9 cellular contexts compared by ENCODE assay signal in the genomic region with DNA sequence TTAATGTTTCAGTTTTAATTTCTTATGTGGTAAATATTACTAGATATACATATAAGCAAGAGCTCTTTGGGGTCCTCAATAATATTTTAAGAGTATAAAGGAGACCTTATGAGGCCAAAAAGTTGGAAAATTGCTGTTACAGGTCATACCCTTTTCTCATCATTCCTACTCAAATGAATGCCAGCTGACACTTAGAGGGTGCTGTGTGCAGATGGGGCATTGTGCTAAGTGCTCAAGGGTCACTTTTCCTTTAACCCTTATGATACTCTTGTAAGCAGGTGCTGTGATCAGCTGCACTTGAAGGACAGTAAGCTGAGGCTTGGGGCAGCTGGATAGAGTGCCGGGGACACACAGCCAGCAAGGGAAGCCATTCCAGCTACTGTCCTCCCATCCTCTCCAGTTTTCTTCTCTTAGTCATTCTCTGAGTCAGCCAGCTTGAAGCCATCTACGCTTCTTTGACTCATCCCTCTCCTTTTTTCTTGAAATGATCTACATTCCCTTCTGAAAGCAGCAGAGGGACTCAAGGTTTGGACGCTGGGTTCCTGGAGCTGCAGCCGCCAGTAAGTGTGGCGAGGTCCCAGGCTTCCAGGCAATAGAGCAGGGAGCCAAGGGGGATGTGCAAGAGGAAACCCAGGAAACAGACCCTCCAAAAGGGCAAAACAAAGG. TPM values are rescaled to one million over a fixed set of nuclear protein-coding genes. Genes with fewer than 3 reads are reported as not detected.
DNase-seq lines count a peak whose midpoint lies in the region; ATAC-seq, FAIRE-seq and TF ChIP-seq lines count a peak whose summit lies in the region.
"Had no signal": no experiment of that assay in that cellular context is flagged by ENCODE, and none has a peak within 500 bp of the region (broad histone marks: within the 10 kb centered on the region; RNA-seq: fewer than 3 reads in every experiment).

No MANE protein-coding gene starts in this region.

- no peaks in the 10 kb centered on the region for H3K27me3 Mint-ChIP-seq in astrocyte (ENCODE audit: low read depth, unreplicated experiment)

- H3K27ac ChIP-seq in astrocyte (ENCODE audit: low read depth, low read length): peak overlapping the region; percentile 44
- H3K27ac ChIP-seq: KMS-11 had no signal

- H2AFZ ChIP-seq in astrocyte (ENCODE audit: low read depth, low read length): peak overlapping the region; percentile 19

- H3K36me3 ChIP-seq in astrocyte (ENCODE audit: insufficient read depth, low read length): no peaks in the 10 kb centered on the region

- H3K4me3 ChIP-seq in astrocyte (ENCODE audit: insufficient read depth, low read depth, low read length): no peak overlapping the region

- peak; percentile 35 for TF ChIP-seq CTCF in astrocyte (IDR thresholded peaks at IDR 0.05; ENCODE audit: insufficient read depth, low read depth, low read length)
- TF ChIP-seq CTCF in GM10266 (IDR thresholded peaks at IDR 0.05; ENCODE audit: control insufficient read depth, insufficient read depth, low read depth, missing control alignments): no peak

- peak overlapping the region; percentile 18 for H3K4me3 Mint-ChIP-seq in astrocyte (ENCODE audit: unreplicated experiment)
- H3K4me3 Mint-ChIP-seq: activated naive CD8-positive, alpha-beta T cell treated with anti-CD3 and anti-CD28 coated beads, Interleukin-2, amount 10 ng/mL, durations not matched to agents 7 days and 5 days had no signal

- no peak overlapping the region for H3K9ac ChIP-seq in astrocyte (ENCODE audit: low read length)
- H3K9ac ChIP-seq: KMS-11 had no signal

- peaks cover 31% of the 10 kb centered on the region for H3K4me1 Mint-ChIP-seq in astrocyte (ENCODE audit: low read depth, unreplicated experiment)

- H3K27me3 ChIP-seq in astrocyte (ENCODE audit: insufficient read depth, low read length): no peaks in the 10 kb centered on the region

- H3K27ac Mint-ChIP-seq in astrocyte (ENCODE audit: unreplicated experiment): peak overlapping the region; percentile 64
- H3K27ac Mint-ChIP-seq: activated naive CD8-positive, alpha-beta T cell treated with anti-CD3 and anti-CD28 coated beads, Interleukin-2, amount 10 ng/mL, durations not matched to agents 7 days and 5 days had no signal

- DNase-seq in AG20443 (ENCODE audit: low spot score): peak; percentile 92
- peak; percentile 68 for DNase-seq in HK-2 (ENCODE audit: unreplicated experiment)
- DNase-seq in astrocyte (ENCODE audit: low read depth): peak; percentile 90
- peak; percentile 66 for DNase-seq in kidney glomerular epithelial cell (lab: John Stamatoyannopoulos, UW)
- no peak for DNase-seq in GM10266 (ENCODE audit: extremely low spot score)
- DNase-seq in NCI-H1048 (lab: John Stamatoyannopoulos, UW): no peak
- DNase-seq: activated naive CD8-positive, alpha-beta T cell treated with anti-CD3 and anti-CD28 coated beads, Interleukin-2, amount 10 ng/mL, durations not matched to agents 7 days and 5 days had no signal

- H3K79me2 ChIP-seq in astrocyte (ENCODE audit: insufficient read depth, low read length): no peaks in the 10 kb centered on the region

- no peaks in the 10 kb centered on the region for H3K9me3 Mint-ChIP-seq in astrocyte (ENCODE audit: unreplicated experiment)
- H3K9me3 Mint-ChIP-seq: activated naive CD8-positive, alpha-beta T cell treated with anti-CD3 and anti-CD28 coated beads, Interleukin-2, amount 10 ng/mL, durations not matched to agents 7 days and 5 days had no signal

- H3K4me1 ChIP-seq in astrocyte (ENCODE audit: insufficient read depth, low read length): peaks cover 24% of the 10 kb centered on the region

- FAIRE-seq in astrocyte (lab: Jason Lieb, UNC): peak; percentile 97

- no peak for ATAC-seq in GM19395 (IDR thresholded peaks at IDR 0.05; ENCODE audit: unreplicated experiment)

- H3K9me3 ChIP-seq in astrocyte (ENCODE audit: insufficient read depth, low read depth, low read length): no peaks in the 10 kb centered on the region

- peak overlapping the region; percentile 75 for H3K4me2 ChIP-seq in astrocyte (ENCODE audit: low read length)
- H3K4me2 ChIP-seq: KMS-11 had no signal

- H4K20me1 ChIP-seq in astrocyte (ENCODE audit: insufficient read depth, low read length): no peaks in the 10 kb centered on the region

- no peaks in the 10 kb centered on the region for H3K36me3 Mint-ChIP-seq in astrocyte (ENCODE audit: low read depth, unreplicated experiment)

RNA-seq across cellular contexts. Expression of a gene that starts 42.0 kb away (rescaled TPM):
- total RNA-seq in astrocyte: 56.4 and 63.3 TPM in 2 replicates

Comparison
In these comparisons a context has a peak if more than half of its experiments do, and no peak if none do; other contexts are left out.
1. DNase-seq: peak in AG20443 (single experiment), HK-2 (single experiment), astrocyte (single experiment) and kidney glomerular epithelial cell (single experiment); none in GM10266 (single experiment) and NCI-H1048 (single experiment).